ENCODE assay signal across 15 cellular contexts in the genomic region with DNA sequence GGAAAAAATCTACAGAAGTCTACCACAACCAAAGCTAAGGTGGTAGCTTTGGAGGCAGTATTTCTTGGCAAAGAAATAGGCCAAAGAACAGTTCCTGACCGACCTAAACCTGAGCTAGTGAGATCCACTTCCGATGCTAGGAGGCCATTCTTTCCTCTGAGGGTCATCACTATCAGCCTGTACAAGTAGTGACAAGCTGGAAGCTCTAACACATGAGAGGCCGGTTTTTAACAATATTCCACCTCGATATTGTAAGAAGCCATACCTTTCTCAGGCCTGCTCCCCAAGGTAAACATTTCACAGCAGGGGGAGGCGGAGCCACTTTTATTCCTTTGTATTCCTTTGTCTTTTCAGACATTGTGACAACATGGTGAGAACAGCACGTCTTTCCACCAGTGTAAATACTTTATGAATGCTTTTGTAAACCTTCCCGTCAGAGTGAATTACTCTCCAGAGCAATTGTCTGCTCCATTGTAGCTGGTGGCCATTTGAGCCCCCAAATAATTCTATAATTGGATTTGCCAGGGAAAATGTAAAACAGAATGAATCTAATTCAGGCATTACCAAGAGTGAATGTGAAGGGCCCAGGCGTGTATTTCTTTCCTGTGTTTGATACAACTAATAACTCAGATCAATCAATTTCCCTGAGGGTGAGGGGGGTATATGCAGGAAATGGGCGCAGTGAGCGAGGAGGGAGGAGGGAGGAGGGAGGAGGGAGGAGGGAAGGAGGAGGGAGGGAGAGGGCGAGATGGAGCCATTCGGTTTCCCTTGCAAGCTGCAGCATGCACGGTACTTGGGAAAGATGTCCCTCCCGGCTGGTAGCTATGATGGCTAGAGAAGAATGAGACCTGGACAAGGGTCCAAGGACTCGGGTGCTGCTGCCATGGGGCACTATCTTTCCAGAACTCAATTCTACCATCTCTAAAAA.
DNase-seq lines count a peak whose midpoint lies in the region; ATAC-seq and TF ChIP-seq lines count a peak whose summit lies in the region.
"Had no signal": no experiment of that assay in that cellular context is flagged by ENCODE, and none has a peak within 500 bp of the region (broad histone marks: within the 10 kb centered on the region; RNA-seq: fewer than 3 reads in every experiment).

No MANE protein-coding gene starts in this region.

- intact Hi-C loops in activated CD8-positive, alpha-beta T cell treated with anti-CD3 and anti-CD28 coated beads for 36 hours (cut with micrococcal nuclease): no loop called here

- no peak overlapping the region for H3K4me3 Mint-ChIP-seq in HFFc6
- peak overlapping the region; percentile 8 for H3K4me3 Mint-ChIP-seq in WTC11
- H3K4me3 Mint-ChIP-seq in activated CD8-positive, alpha-beta T cell treated with anti-CD3 and anti-CD28 coated beads for 36 hours: no peak overlapping the region
- H3K4me3 Mint-ChIP-seq: activated naive CD8-positive, alpha-beta T cell treated with anti-CD3 and anti-CD28 coated beads, Interleukin-2, amount 10 ng/mL, durations not matched to agents 7 days and 5 days; T-helper 17 cell had no signal

- H3K4me1 Mint-ChIP-seq in HFFc6 (ENCODE audit: low read depth) (peaks cover 35% of the 10 kb centered on the region), WTC11 (peaks cover 55% of the 10 kb centered on the region)
- H3K4me1 Mint-ChIP-seq in activated CD8-positive, alpha-beta T cell treated with anti-CD3 and anti-CD28 coated beads for 36 hours (ENCODE audit: low read depth): no peaks in the 10 kb centered on the region
- H3K4me1 Mint-ChIP-seq: activated naive CD8-positive, alpha-beta T cell treated with anti-CD3 and anti-CD28 coated beads, Interleukin-2, amount 10 ng/mL, durations not matched to agents 7 days and 5 days had no signal

- H3K9ac ChIP-seq in neuronal stem cell (ENCODE audit: low read depth, low read length, poor library complexity): no peak overlapping the region

- no peaks in the 10 kb centered on the region for H3K9me3 ChIP-seq in neuronal stem cell (replicated peaks in 1 of 2; ENCODE audit: control insufficient read depth in 2 of 2, insufficient read depth in 1 of 2, low read depth in 1 of 2, low read length in 2 of 2)
- H3K9me3 ChIP-seq: psoas muscle, testis had no signal

- H3K27me3 ChIP-seq in neuronal stem cell (ENCODE audit: control insufficient read depth in 3 of 3, insufficient read depth in 3 of 3, low read depth in 1 of 3, low read length in 3 of 3): no peaks in the 10 kb centered on the region
- H3K27me3 ChIP-seq: testis had no signal

- WGBS in neuronal stem cell (ENCODE audit: extremely low coverage in 2 of 2, insufficient read length in 2 of 2, insufficient replicate concordance in 1 of 2), 2 donors: no CpG with 5 or more reads among the region's 15 CpGs

- H2AK5ac ChIP-seq in neuronal stem cell (ENCODE audit: low read depth, low read length): no peak overlapping the region

- H2BK5ac ChIP-seq in neuronal stem cell (ENCODE audit: low read length): no peak overlapping the region

- H2BK12ac ChIP-seq in neuronal stem cell (ENCODE audit: low read length): no peak overlapping the region

- POLR2A ChIA-PET in WTC11 (lab: Charles Lee): no interaction called here
- POLR2A ChIA-PET in activated CD8-positive, alpha-beta T cell treated with anti-CD3 and anti-CD28 coated beads for 36 hours (lab: Charles Lee): no interaction called here

- CTCF ChIA-PET in WTC11 (lab: Charles Lee): interaction anchor here (0.5 to 4.2 kb wide), 6 partner anchors 13 to 457 kb away, joined by 3 to 17 read pairs (median 5); no protein-coding TSS in a partner anchor
- CTCF ChIA-PET in activated CD8-positive, alpha-beta T cell treated with anti-CD3 and anti-CD28 coated beads for 36 hours (lab: Charles Lee): interaction anchor here (1.5 kb wide), 1 partner anchor 17 kb away, joined by 3 read pairs; no protein-coding TSS in a partner anchor

- H3K79me1 ChIP-seq in neuronal stem cell (ENCODE audit: low read depth, low read length): peaks cover 2% of the 10 kb centered on the region

- no peak overlapping the region for H4K91ac ChIP-seq in neuronal stem cell (ENCODE audit: low read depth, low read length, poor library complexity)

- TF ChIP-seq CTCF in HFFc6 (IDR thresholded peaks at IDR 0.05) (no peak), WTC11 (IDR thresholded peaks at IDR 0.05) (no peak)
- TF ChIP-seq CTCF in activated CD8-positive, alpha-beta T cell treated with anti-CD3 and anti-CD28 coated beads for 36 hours (IDR thresholded peaks at IDR 0.05): no peak

- H4K8ac ChIP-seq in neuronal stem cell (ENCODE audit: low read depth, low read length): no peak overlapping the region

- H3K36me3 ChIP-seq in neuronal stem cell (replicated peaks in 1 of 2; ENCODE audit: control insufficient read depth in 2 of 2, insufficient read depth in 2 of 2, low read length in 2 of 2): peaks cover 18 to 84% of the 10 kb centered on the region in 2 donors

- no peak overlapping the region for H3K4me2 ChIP-seq in neuronal stem cell (ENCODE audit: insufficient read depth, low read length, poor library complexity, severe bottlenecking)

- H3K4me1 ChIP-seq in neuronal stem cell (ENCODE audit: control insufficient read depth in 2 of 2, insufficient read depth in 1 of 2, low read depth in 1 of 2, low read length in 2 of 2): peaks cover 0 to 17% of the 10 kb centered on the region in 2 donors
- H3K4me1 ChIP-seq: testis had no signal

- no peaks in the 10 kb centered on the region; the same call in none of the 2 replicates for H3K27me3 Mint-ChIP-seq in HFFc6 (ENCODE audit: insufficient read depth)
- no peaks in the 10 kb centered on the region for H3K27me3 Mint-ChIP-seq in WTC11 (ENCODE audit: low read depth)
- no peaks in the 10 kb centered on the region for H3K27me3 Mint-ChIP-seq in activated CD8-positive, alpha-beta T cell treated with anti-CD3 and anti-CD28 coated beads for 36 hours
- H3K27me3 Mint-ChIP-seq: activated naive CD8-positive, alpha-beta T cell treated with anti-CD3 and anti-CD28 coated beads, Interleukin-2, amount 10 ng/mL, durations not matched to agents 7 days and 5 days; T-helper 17 cell had no signal

- H3K9me3 Mint-ChIP-seq in HFFc6: no peaks in the 10 kb centered on the region
- no peaks in the 10 kb centered on the region for H3K9me3 Mint-ChIP-seq in WTC11
- H3K9me3 Mint-ChIP-seq in activated CD8-positive, alpha-beta T cell treated with anti-CD3 and anti-CD28 coated beads for 36 hours: no peaks in the 10 kb centered on the region
- H3K9me3 Mint-ChIP-seq: activated naive CD8-positive, alpha-beta T cell treated with anti-CD3 and anti-CD28 coated beads, Interleukin-2, amount 10 ng/mL, durations not matched to agents 7 days and 5 days had no signal

- ATAC-seq in WTC11: peak; percentile 20
- no peak for ATAC-seq in GM21786 (IDR thresholded peaks at IDR 0.05; ENCODE audit: unreplicated experiment)
- no peak for ATAC-seq in activated CD8-positive, alpha-beta T cell treated with anti-CD3 and anti-CD28 coated beads for 36 hours
- no peak for ATAC-seq in GM19328 (IDR thresholded peaks at IDR 0.05; ENCODE audit: unreplicated experiment)
- ATAC-seq: HCT116, T-helper 17 cell had no signal

- no peak overlapping the region for H2BK15ac ChIP-seq in neuronal stem cell (ENCODE audit: low read length)

- H2AFZ ChIP-seq in neuronal stem cell (ENCODE audit: low read length): no peak overlapping the region

- no peak overlapping the region for H3K18ac ChIP-seq in neuronal stem cell (ENCODE audit: low read length)

- no peak for DNase-seq in HFFc6
- DNase-seq in NCI-H2081 (lab: John Stamatoyannopoulos, UW): peak; percentile 86 to 96
- peak; percentile 26 for DNase-seq in WTC11 (ENCODE audit: low spot score)
- peak; percentile 36 for DNase-seq in neuronal stem cell (ENCODE audit: low spot score)
- DNase-seq in activated CD8-positive, alpha-beta T cell treated with anti-CD3 and anti-CD28 coated beads for 36 hours: no peak
- no peak for DNase-seq in mucosa of gallbladder (ENCODE audit: low spot score)
- DNase-seq: activated naive CD8-positive, alpha-beta T cell treated with anti-CD3 and anti-CD28 coated beads, Interleukin-2, amount 10 ng/mL, durations not matched to agents 7 days and 5 days; central memory CD4-positive, alpha-beta T cell; NCI-H226; psoas muscle; T-helper 17 cell; testis had no signal

- H3K27ac Mint-ChIP-seq in HFFc6 (peak overlapping the region; percentile 68; the same call in 1 of the 2 replicates), WTC11 (peak overlapping the region; percentile 83)
- no peak overlapping the region for H3K27ac Mint-ChIP-seq in activated CD8-positive, alpha-beta T cell treated with anti-CD3 and anti-CD28 coated beads for 36 hours
- H3K27ac Mint-ChIP-seq: activated naive CD8-positive, alpha-beta T cell treated with anti-CD3 and anti-CD28 coated beads, Interleukin-2, amount 10 ng/mL, durations not matched to agents 7 days and 5 days; T-helper 17 cell had no signal

- no peak overlapping the region for H3K23ac ChIP-seq in neuronal stem cell (ENCODE audit: low read depth, low read length, poor library complexity)

- no peak overlapping the region for H3K4ac ChIP-seq in neuronal stem cell (ENCODE audit: low read length)

- H3K27ac ChIP-seq in neuronal stem cell (replicated peaks; ENCODE audit: low read length): no peak overlapping the region
- H3K27ac ChIP-seq: testis had no signal

- H3K4me3 ChIP-seq in neuronal stem cell (ENCODE audit: low read length in 2 of 2): no peak overlapping the region
- H3K4me3 ChIP-seq: psoas muscle, testis had no signal

- H2BK120ac ChIP-seq in neuronal stem cell (ENCODE audit: low read depth, low read length): no peak overlapping the region

- H3K36me3 Mint-ChIP-seq in HFFc6 (ENCODE audit: low read depth): peaks cover 28% of the 10 kb centered on the region
- H3K36me3 Mint-ChIP-seq in WTC11: peaks cover 42% of the 10 kb centered on the region
- peaks cover 25% of the 10 kb centered on the region for H3K36me3 Mint-ChIP-seq in activated CD8-positive, alpha-beta T cell treated with anti-CD3 and anti-CD28 coated beads for 36 hours (ENCODE audit: low read depth)

- no peak overlapping the region for H3K14ac ChIP-seq in neuronal stem cell (ENCODE audit: low read length)

TF ChIP-seq in WTC11, 78 proteins besides CTCF, POLR2A, EP300 and RAD21:
- TF ChIP-seq RELA (CRISPR knock-in tag; IDR thresholded peaks at IDR 0.05; ENCODE audit: borderline replicate concordance) (no peak), ZNF263 (CRISPR knock-in tag; IDR thresholded peaks at IDR 0.05; ENCODE audit: low read depth) (peak; percentile 60; the same call in 1 of the 2 replicates)

Comparison
In these comparisons a context has a peak if more than half of its experiments do, and no peak if none do; other contexts are left out.
1. DNase-seq: peak in NCI-H2081 (2 of 2), WTC11 (single experiment) and neuronal stem cell (single experiment); none in HFFc6 (single experiment), activated CD8-positive, alpha-beta T cell treated with anti-CD3 and anti-CD28 coated beads for 36 hours (single experiment) and mucosa of gallbladder (single experiment).